ENCODE assay signal across 8 cellular contexts in the genomic region with DNA sequence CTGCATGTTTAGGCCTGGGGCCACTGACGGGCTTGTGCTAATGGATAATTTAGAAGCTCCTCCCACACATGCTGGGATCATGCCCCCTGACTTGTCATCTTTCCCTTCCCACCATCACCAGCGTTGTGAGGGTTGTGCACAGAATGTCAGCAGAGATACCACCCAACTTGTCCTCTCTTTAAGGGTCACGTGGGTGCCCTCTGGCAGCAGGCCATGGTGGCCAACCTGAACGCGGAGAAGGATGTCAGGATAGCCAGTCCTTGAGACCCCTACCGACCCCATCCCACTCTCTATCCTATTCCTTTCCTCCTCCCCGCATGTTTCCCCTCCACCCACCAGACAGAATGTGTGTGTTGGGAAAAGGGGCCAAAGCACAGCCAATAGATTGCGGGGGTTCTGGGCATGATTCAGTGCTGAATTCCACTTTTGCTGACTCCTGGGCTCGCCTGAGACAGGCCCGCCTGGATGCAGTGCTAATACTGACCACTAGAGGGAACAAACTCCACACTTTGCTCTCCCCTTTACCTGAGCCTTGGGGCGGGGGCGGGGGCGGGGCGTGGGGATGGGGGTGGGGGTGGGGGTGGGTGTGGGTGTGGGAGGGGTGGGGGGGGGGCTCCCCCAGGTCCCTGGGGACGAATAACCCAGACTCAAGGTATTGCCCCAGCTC. TPM values are rescaled to one million over a fixed set of nuclear protein-coding genes. Genes with fewer than 3 reads are reported as not detected.
DNase-seq lines count a peak whose midpoint lies in the region; ATAC-seq and TF ChIP-seq lines count a peak whose summit lies in the region.

A gene (minus strand): TSS at position 10 of the 667 bp plus-strand sequence. CDS start 143 bp downstream, outside the sequence.

- intact Hi-C loops in activated B cell treated with CpG ODN at 0.5 μM for 24 hours (cut with micrococcal nuclease), result no loop called here

- no peak within 1 kb of the TSS for H3K4me3 ChIP-seq in liver (ENCODE audit: low read depth in 1 of 3, low read length in 3 of 3)

- in situ Hi-C loops in G401 (cut with HindIII; ENCODE audit: low sequenced_read_pairs), result no loop called here

- no peak within 1 kb of the TSS for H3K27ac ChIP-seq in liver (ENCODE audit: low read depth in 1 of 2, low read length in 2 of 2)

- DNase-seq in G401 (ENCODE audit: low spot score) (peak; percentile 29), activated B cell treated with CpG ODN at 0.5 μM for 24 hours (peak; percentile 36), foreskin melanocyte (no peak)
- peak; percentile 30 for DNase-seq in central memory CD4-positive, alpha-beta T cell
- DNase-seq in stimulated activated CD8-positive, alpha-beta memory T cell treated with anti-CD3 and anti-CD28 coated beads, Interleukin-4, amount 100 ng/mL, for 24 hours (ENCODE audit: low read depth), result peak; percentile 24

- no peak within 1 kb of the TSS for H3K9ac ChIP-seq in liver (ENCODE audit: low read depth in 1 of 2, low read length in 2 of 2)

- ATAC-seq in activated B cell treated with CpG ODN at 0.5 μM for 24 hours (ENCODE audit: low read depth) (peak; percentile 89), HG03354 (IDR thresholded peaks at IDR 0.05; ENCODE audit: poor library complexity, severe bottlenecking, unreplicated experiment) (no peak)

- H3K4me1 ChIP-seq in liver (ENCODE audit: control insufficient read depth in 4 of 4, insufficient read depth in 4 of 4, low read length in 3 of 4), result no peaks in the 10 kb centered on the region

- TF ChIP-seq RAD21 in liver (IDR thresholded peaks at IDR 0.05), result no peak

- peaks cover 11% of the 10 kb centered on the region for H3K4me1 Mint-ChIP-seq in activated B cell treated with CpG ODN at 0.5 μM for 24 hours

- POLR2A ChIA-PET in activated B cell treated with CpG ODN at 0.5 μM for 24 hours (lab: Charles Lee), result no interaction called here

- no peak within 1 kb of the TSS for H3K27ac Mint-ChIP-seq in activated B cell treated with CpG ODN at 0.5 μM for 24 hours

- no peaks in the 10 kb centered on the region for H3K9me3 Mint-ChIP-seq in activated B cell treated with CpG ODN at 0.5 μM for 24 hours

- H3K36me3 ChIP-seq in liver (ENCODE audit: control insufficient read depth in 4 of 4, insufficient read depth in 3 of 4, low read depth in 1 of 4, low read length in 3 of 4), result no peaks in the 10 kb centered on the region

- CTCF ChIA-PET in activated B cell treated with CpG ODN at 0.5 μM for 24 hours (lab: Charles Lee), result interaction anchor here (1.0 to 2.3 kb wide), 4 partner anchors 12 to 252 kb away, joined by 3 to 6 read pairs (median 3); no protein-coding TSS in a partner anchor

- H3K4me3 Mint-ChIP-seq in activated B cell treated with CpG ODN at 0.5 μM for 24 hours, result no peak within 1 kb of the TSS

- no peaks in the 10 kb centered on the region for H3K27me3 ChIP-seq in liver (ENCODE audit: control insufficient read depth in 4 of 4, insufficient read depth in 4 of 4, low read length in 3 of 4)

- H3K27me3 Mint-ChIP-seq in activated B cell treated with CpG ODN at 0.5 μM for 24 hours, result no peaks in the 10 kb centered on the region

- TF ChIP-seq CTCF in LNCAP (IDR thresholded peaks at IDR 0.05) (peak; percentile 61), activated B cell treated with CpG ODN at 0.5 μM for 24 hours (IDR thresholded peaks at IDR 0.05) (no peak), liver (IDR thresholded peaks at IDR 0.05; ENCODE audit: low read depth, low read length, missing input control) (peak; percentile 68)

- H3K9me3 ChIP-seq in liver (ENCODE audit: control insufficient read depth in 4 of 4, low read length in 3 of 4), result no peaks in the 10 kb centered on the region

- 36% methylated on average over 15 of the region's 15 CpGs for WGBS in liver

- H3K36me3 Mint-ChIP-seq in activated B cell treated with CpG ODN at 0.5 μM for 24 hours (ENCODE audit: low read depth), result no peaks in the 10 kb centered on the region

TF ChIP-seq in liver, 16 proteins besides CTCF, POLR2A, EP300 and RAD21:
- TF ChIP-seq GABPA (IDR thresholded peaks at IDR 0.05 in 1 of 2, conservative IDR thresholded peaks at IDR 0.05 in 1 of 2) (no peak), FOXA1 (IDR thresholded peaks at IDR 0.05) (no peak), HNF4G (IDR thresholded peaks at IDR 0.05) (no peak), HNF4A (conservative IDR thresholded peaks at IDR 0.05) (no peak), NR2F2 (IDR thresholded peaks at IDR 0.05) (no peak), TAF1 (conservative IDR thresholded peaks at IDR 0.05) (no peak), YY1 (IDR thresholded peaks at IDR 0.05) (no peak), SP1 (IDR thresholded peaks at IDR 0.05) (no peak), EGR1 (IDR thresholded peaks at IDR 0.05; ENCODE audit: low read depth in 2 of 2) (no peak), FOXA2 (IDR thresholded peaks at IDR 0.05) (no peak), JUND (IDR thresholded peaks at IDR 0.05) (no peak)
- TF ChIP-seq, protein P1, sequence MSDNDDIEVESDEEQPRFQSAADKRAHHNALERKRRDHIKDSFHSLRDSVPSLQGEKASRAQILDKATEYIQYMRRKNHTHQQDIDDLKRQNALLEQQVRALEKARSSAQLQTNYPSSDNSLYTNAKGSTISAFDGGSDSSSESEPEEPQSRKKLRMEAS (IDR thresholded peaks at IDR 0.05), result no peak
- TF ChIP-seq, protein P2, sequence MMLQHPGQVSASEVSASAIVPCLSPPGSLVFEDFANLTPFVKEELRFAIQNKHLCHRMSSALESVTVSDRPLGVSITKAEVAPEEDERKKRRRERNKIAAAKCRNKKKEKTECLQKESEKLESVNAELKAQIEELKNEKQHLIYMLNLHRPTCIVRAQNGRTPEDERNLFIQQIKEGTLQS (IDR thresholded peaks at IDR 0.05), result no peak
- TF ChIP-seq, protein P3, sequence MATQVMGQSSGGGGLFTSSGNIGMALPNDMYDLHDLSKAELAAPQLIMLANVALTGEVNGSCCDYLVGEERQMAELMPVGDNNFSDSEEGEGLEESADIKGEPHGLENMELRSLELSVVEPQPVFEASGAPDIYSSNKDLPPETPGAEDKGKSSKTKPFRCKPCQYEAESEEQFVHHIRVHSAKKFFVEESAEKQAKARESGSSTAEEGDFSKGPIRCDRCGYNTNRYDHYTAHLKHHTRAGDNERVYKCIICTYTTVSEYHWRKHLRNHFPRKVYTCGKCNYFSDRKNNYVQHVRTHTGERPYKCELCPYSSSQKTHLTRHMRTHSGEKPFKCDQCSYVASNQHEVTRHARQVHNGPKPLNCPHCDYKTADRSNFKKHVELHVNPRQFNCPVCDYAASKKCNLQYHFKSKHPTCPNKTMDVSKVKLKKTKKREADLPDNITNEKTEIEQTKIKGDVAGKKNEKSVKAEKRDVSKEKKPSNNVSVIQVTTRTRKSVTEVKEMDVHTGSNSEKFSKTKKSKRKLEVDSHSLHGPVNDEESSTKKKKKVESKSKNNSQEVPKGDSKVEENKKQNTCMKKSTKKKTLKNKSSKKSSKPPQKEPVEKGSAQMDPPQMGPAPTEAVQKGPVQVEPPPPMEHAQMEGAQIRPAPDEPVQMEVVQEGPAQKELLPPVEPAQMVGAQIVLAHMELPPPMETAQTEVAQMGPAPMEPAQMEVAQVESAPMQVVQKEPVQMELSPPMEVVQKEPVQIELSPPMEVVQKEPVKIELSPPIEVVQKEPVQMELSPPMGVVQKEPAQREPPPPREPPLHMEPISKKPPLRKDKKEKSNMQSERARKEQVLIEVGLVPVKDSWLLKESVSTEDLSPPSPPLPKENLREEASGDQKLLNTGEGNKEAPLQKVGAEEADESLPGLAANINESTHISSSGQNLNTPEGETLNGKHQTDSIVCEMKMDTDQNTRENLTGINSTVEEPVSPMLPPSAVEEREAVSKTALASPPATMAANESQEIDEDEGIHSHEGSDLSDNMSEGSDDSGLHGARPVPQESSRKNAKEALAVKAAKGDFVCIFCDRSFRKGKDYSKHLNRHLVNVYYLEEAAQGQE (IDR thresholded peaks at IDR 0.05), result no peak

RNA-seq across cellular contexts. Expression of the gene that starts here (rescaled TPM):
- total RNA-seq in G401 (2014; rRNA removed; shearing (Covaris generic)), result not detected in 2 replicates
- total RNA-seq in activated B cell treated with CpG ODN at 0.5 μM for 24 hours, result not detected in 2 replicates
- total RNA-seq in liver, result not detected
- polyA plus RNA-seq in liver, result not detected

Comparison
In these comparisons a context has a peak if more than half of its experiments do, and no peak if none do; other contexts are left out.
1. Peak in DNase-seq in G401; RNA of the gene not detected or under 1 TPM.
2. Peak in DNase-seq and ATAC-seq in activated B cell treated with CpG ODN at 0.5 μM for 24 hours; RNA of the gene not detected or under 1 TPM.